ENCODE assay signal across 8 cellular contexts in the genomic region with DNA sequence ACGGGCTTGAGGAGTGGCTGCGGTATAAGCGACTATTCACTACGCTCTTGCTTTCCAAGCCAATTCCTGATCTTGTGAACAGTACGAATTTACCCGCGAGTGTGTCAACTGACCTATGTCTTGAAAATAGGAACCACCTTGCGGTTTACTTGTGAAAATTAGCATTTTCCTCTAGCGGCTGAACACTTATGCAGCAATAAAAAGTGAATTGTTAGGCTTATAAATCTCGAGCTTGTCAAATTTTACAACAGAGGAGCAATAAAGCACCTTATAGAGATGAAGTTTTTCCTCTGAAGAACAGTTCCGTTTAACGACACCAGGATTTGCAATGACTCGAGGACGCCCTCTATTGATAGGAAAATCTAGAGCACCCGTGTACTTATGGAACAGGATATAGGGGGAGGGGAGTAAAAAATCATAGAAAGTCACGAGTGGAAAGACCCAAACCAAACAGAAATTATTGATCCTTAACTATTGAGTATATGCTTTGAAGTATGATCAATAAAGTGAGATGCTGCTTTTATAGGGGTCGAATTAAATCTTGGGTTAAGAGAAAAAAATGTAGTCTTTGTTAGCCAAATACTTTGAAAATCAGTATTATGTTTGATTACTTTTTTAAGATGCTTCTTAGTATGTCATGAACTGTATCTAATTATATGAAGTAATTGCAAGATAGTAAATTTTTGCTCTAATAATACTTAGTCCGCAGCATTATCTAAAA. TPM values are rescaled to one million over a fixed set of nuclear protein-coding genes. Genes with fewer than 3 reads are reported as not detected.
DNase-seq lines count a peak whose midpoint lies in the region; ATAC-seq, FAIRE-seq and TF ChIP-seq lines count a peak whose summit lies in the region.

No MANE protein-coding gene starts in this region.

- TF ChIP-seq EP300 in stomach (IDR thresholded peaks at IDR 0.05): no peak

- H3K9me3 ChIP-seq in DND-41 (ENCODE audit: insufficient read depth, low read length, severe bottlenecking) (no peaks in the 10 kb centered on the region), stomach (no peaks in the 10 kb centered on the region)

- H3K4me2 ChIP-seq in DND-41 (ENCODE audit: insufficient read depth, low read length): peak overlapping the region; percentile 69

- intact Hi-C loops in stomach (cut with DNase I; ENCODE audit: low total_unique reads): no loop called here

- no peak for TF ChIP-seq POLR2A in stomach (IDR thresholded peaks at IDR 0.05)

- H3K4me1 ChIP-seq in DND-41 (ENCODE audit: insufficient read depth, low read length) (peaks cover 28% of the 10 kb centered on the region), stomach (peaks cover 11 to 74% (median 46%) of the 10 kb centered on the region in 4 donors)

- H3K27me3 ChIP-seq in DND-41 (ENCODE audit: insufficient read depth, low read length, poor library complexity) (peaks cover 47% of the 10 kb centered on the region), stomach (peaks cover 0 to 40% (median 8%) of the 10 kb centered on the region in 3 donors)

- no peaks in the 10 kb centered on the region for H4K20me1 ChIP-seq in DND-41 (ENCODE audit: insufficient read depth, low read length)

- DNase-seq in DND-41 (peak; percentile 59), NCI-H524 (lab: John Stamatoyannopoulos, UW) (peak; percentile 80 to 86), midbrain (lab: John Stamatoyannopoulos, UW) (peak; percentile 85), stomach (peak; percentile 70)
- DNase-seq in activated CD4-positive, alpha-beta T cell treated with anti-CD3 and anti-CD28 coated beads, Interleukin-2, amount 50 U/mL, for 1 hour: peak; percentile 56

- no peak overlapping the region for H3K27ac ChIP-seq in DND-41 (ENCODE audit: low read length)
- peak overlapping the region; percentile 84 to 97 (median 95) for H3K27ac ChIP-seq in stomach

- peak overlapping the region; percentile 58 for H2AFZ ChIP-seq in DND-41 (ENCODE audit: low read depth, low read length)

- FAIRE-seq in endometrium (lab: Jason Lieb, UNC): peak; percentile 78

- peak overlapping the region in 1 of 2 experiments; percentile 47; a peak in 2 of 4 replicates for H3K4me3 ChIP-seq in DND-41 (ENCODE audit: low read depth in 1 of 2, low read length in 2 of 2)
- H3K4me3 ChIP-seq in stomach: peak overlapping the region; percentile 68 to 97 (median 89)

- WGBS in stomach, 5 donors: 2 to 3% (median 2%) methylated on average over 18 of the region's 18 CpGs

- peak; percentile 83 for TF ChIP-seq CTCF in DND-41 (IDR thresholded peaks at IDR 0.05; ENCODE audit: borderline replicate concordance, extremely low read depth, low read length, poor library complexity, severe bottlenecking)
- peak in 5 of 7 experiments; percentile 74 to 90 (median 89) for TF ChIP-seq CTCF in stomach (IDR thresholded peaks at IDR 0.05)

- H3K79me2 ChIP-seq in DND-41 (ENCODE audit: insufficient read depth, low read length): no peaks in the 10 kb centered on the region

- peak overlapping the region; percentile 34; the same call in 1 of the 2 replicates for H3K9ac ChIP-seq in DND-41 (ENCODE audit: low read depth, low read length)

- peak; percentile 62 for ATAC-seq in DND-41 (ENCODE audit: insufficient read depth, low read depth)
- ATAC-seq in HG03342 (IDR thresholded peaks at IDR 0.05; ENCODE audit: unreplicated experiment): peak; percentile 15
- ATAC-seq in HG03095 (IDR thresholded peaks at IDR 0.05; ENCODE audit: unreplicated experiment): no peak

- H3K36me3 ChIP-seq in DND-41 (ENCODE audit: insufficient read depth, low read length) (no peaks in the 10 kb centered on the region), stomach (peaks cover 0 to 4% (median 0%) of the 10 kb centered on the region in 4 donors)

RNA-seq across cellular contexts. Expression of a gene that starts 1.9 kb away (rescaled TPM):
- total RNA-seq in stomach: 100 to 1,000 TPM in 1 of 5 donors, 10 to 100 TPM in 4; 48.3 to 215 (median 79.9) TPM
- polyA plus RNA-seq in stomach: 10 to 100 TPM in 2 of 3 donors, 1 to 10 TPM in 1; 8.4 to 14.2 (median 13.7) TPM
